Comparison of ENCODE assay signal across 19 cellular contexts in genomic region chr3:124591699-124592098, GRCh38.
A peak's percentile ranks its signal among the peaks of the same experiment; 100 is the strongest.
DNase-seq lines count a peak whose midpoint lies in the region; ATAC-seq, FAIRE-seq and TF ChIP-seq lines count a peak whose summit lies in the region.
"Had no signal": no experiment of that assay in that cellular context is flagged by ENCODE, and none has a peak within 500 bp of the region (broad histone marks: within the 10 kb centered on the region; RNA-seq: fewer than 3 reads in every experiment).

No MANE protein-coding gene starts in this region.

- H3K9me3 ChIP-seq in right lobe of liver (no peaks in the 10 kb centered on the region), HepG2 (ENCODE audit: low read length) (no peaks in the 10 kb centered on the region), hepatocyte (ENCODE audit: low read depth) (no peaks in the 10 kb centered on the region)
- H3K9me3 ChIP-seq: A549, BLaER1 had no signal

- no peak for TF ChIP-seq CTCF in right lobe of liver (IDR thresholded peaks at IDR 0.05)
- no peak for TF ChIP-seq CTCF in HepG2 (CRISPR knock-in tag; IDR thresholded peaks at IDR 0.05)
- no peak for TF ChIP-seq CTCF in hepatocyte (IDR thresholded peaks at IDR 0.05; ENCODE audit: poor library complexity)
- TF ChIP-seq CTCF in dorsolateral prefrontal cortex (IDR thresholded peaks at IDR 0.05 in 54 of 56, conservative IDR thresholded peaks at IDR 0.05 in 2 of 56; ENCODE audit: low read depth in 1 of 56, partially characterized antibody in 56 of 56) = no peak

- 36% methylated on average over 2 of the region's 2 CpGs for WGBS in right lobe of liver (ENCODE audit: insufficient coverage, low coverage, low lambda C conversion rate, missing lambda C conversion rate)
- 94% methylated on average over 2 of the region's 2 CpGs for WGBS in HepG2 (ENCODE audit: low lambda C conversion rate)
- 81% methylated on average over 2 of the region's 2 CpGs for WGBS in hepatocyte (ENCODE audit: low lambda C conversion rate, missing lambda C conversion rate)

- peaks cover 7 to 12% of the 10 kb centered on the region in 2 donors for H3K4me1 Mint-ChIP-seq in stimulated activated naive B cell treated with anti-CD40 and anti-IgM and Interleukin-4, amounts not matched to agents 10 μg/mL and 1 μg/mL and 100 μg/mL, for 72 hours
- H3K4me1 Mint-ChIP-seq: CD14-positive monocyte had no signal

- TF ChIP-seq EP300 in HepG2 (IDR thresholded peaks at IDR 0.05; ENCODE audit: low read depth in 2 of 2, low read length in 2 of 2) = no peak
- no peak for TF ChIP-seq EP300 in HepG2 (CRISPR knock-in tag; IDR thresholded peaks at IDR 0.05; ENCODE audit: borderline replicate concordance)

- in situ Hi-C loops in HepG2 (cut with HindIII; ENCODE audit: extremely low pct_ligation_motif_present, low pct_unique_long_range_greater_than_20kb) = no loop called here

- intact Hi-C loops in right lobe of liver (cut with DNase I) = no loop called here
- intact Hi-C loops in HepG2 (cut with micrococcal nuclease; ENCODE audit: unreplicated experiment) = no loop called here
- intact Hi-C loops in dorsolateral prefrontal cortex (cut with DNase I) = no loop called here

- TF ChIP-seq POLR2A in right lobe of liver (IDR thresholded peaks at IDR 0.05) = no peak
- no peak for TF ChIP-seq POLR2A in HepG2 (IDR thresholded peaks at IDR 0.05; ENCODE audit: insufficient read depth in 1 of 2, low read depth in 2 of 2, low read length in 2 of 2)

- H3K9me3 Mint-ChIP-seq in stimulated activated naive B cell treated with anti-CD40 and anti-IgM and Interleukin-4, amounts not matched to agents 10 μg/mL and 1 μg/mL and 100 μg/mL, for 72 hours = no peaks in the 10 kb centered on the region
- H3K9me3 Mint-ChIP-seq: CD14-positive monocyte; CD4-positive, alpha-beta memory T cell; GM23338 had no signal

- H3K9ac ChIP-seq in HepG2 (ENCODE audit: insufficient read depth, low read depth, low read length) = no peak overlapping the region
- H3K9ac ChIP-seq: BLaER1 had no signal

- CTCF ChIA-PET in HepG2 (lab: Yijun Ruan, JAX; ENCODE audit: low intra/inter-chr PET ratio, low total read pairs) = no interaction called here

- H4K20me1 ChIP-seq in HepG2 (ENCODE audit: insufficient read depth, low read length) (no peaks in the 10 kb centered on the region), hepatocyte (ENCODE audit: insufficient read depth, poor library complexity, severe bottlenecking) (no peaks in the 10 kb centered on the region)
- H4K20me1 ChIP-seq: BLaER1 had no signal

- H3K4me1 ChIP-seq in right lobe of liver = peaks cover 0 to 29% (median 14%) of the 10 kb centered on the region in 4 donors
- H3K4me1 ChIP-seq in HepG2 (ENCODE audit: insufficient read depth, low read length) = peaks cover 44% of the 10 kb centered on the region
- H3K4me1 ChIP-seq in hepatocyte (ENCODE audit: insufficient read depth) = peaks cover 17% of the 10 kb centered on the region
- H3K4me1 ChIP-seq: A549, BLaER1 had no signal

- TF ChIP-seq RAD21 in HepG2 (CRISPR knock-in tag; IDR thresholded peaks at IDR 0.05) = no peak

- peak overlapping the region; percentile 2 to 85 (median 27) for H3K27ac ChIP-seq in right lobe of liver
- no peak overlapping the region for H3K27ac ChIP-seq in HepG2 (ENCODE audit: extremely low read length, insufficient read depth, low read length)
- H3K27ac ChIP-seq in hepatocyte = peak overlapping the region; percentile 79
- H3K27ac ChIP-seq in dorsolateral prefrontal cortex = no peak overlapping the region
- H3K27ac ChIP-seq: 22Rv1, A549, BLaER1 had no signal

- POLR2A ChIA-PET in HepG2 (lab: Yijun Ruan, JAX) = interaction anchor here (0.6 kb wide), 2 partner anchors 11 to 159 kb away, joined by 3 read pairs; no protein-coding TSS in a partner anchor

- FAIRE-seq in HepG2 (lab: Jason Lieb, UNC) = no peak
- FAIRE-seq: A549, GM18507, H54 had no signal

- H3K36me3 ChIP-seq in right lobe of liver (no peaks in the 10 kb centered on the region), HepG2 (replicated peaks in 1 of 2; ENCODE audit: control insufficient read depth in 1 of 2, insufficient read depth in 2 of 2, low read length in 2 of 2) (no peaks in the 10 kb centered on the region), hepatocyte (replicated peaks; ENCODE audit: insufficient read depth, low read depth) (no peaks in the 10 kb centered on the region)
- H3K36me3 ChIP-seq: BLaER1 had no signal

- BruUV-seq in HepG2 (replicated peaks; lab: Mats Ljungman, UMichigan) = no TSS peak

- DNase-seq in right lobe of liver (no peak), HepG2 (ENCODE audit: low spot score) (no peak), hepatocyte (ENCODE audit: low spot score) (no peak), NCI-H187 (lab: John Stamatoyannopoulos, UW) (no peak), dorsolateral prefrontal cortex (no peak)
- DNase-seq in stimulated activated naive B cell treated with anti-CD40 and anti-IgM and Interleukin-4, amounts not matched to agents 10 μg/mL and 1 μg/mL and 100 μg/mL, for 72 hours = no peak
- DNase-seq: AML-193; Calu3; CD4-positive, alpha-beta memory T cell; DMS79 treated with DMSO at 0.1 percent for 48 hours; HCEC 1CT had no signal

- no peaks in the 10 kb centered on the region for H3K27me3 ChIP-seq in right lobe of liver
- no peaks in the 10 kb centered on the region for H3K27me3 ChIP-seq in HepG2 (ENCODE audit: control insufficient read depth in 1 of 2, insufficient read depth in 2 of 2, low read length in 2 of 2)
- no peaks in the 10 kb centered on the region for H3K27me3 ChIP-seq in hepatocyte
- peaks cover 0 to under 1% (median 0%) of the 10 kb centered on the region in 45 donors for H3K27me3 ChIP-seq in dorsolateral prefrontal cortex

- no peaks in the 10 kb centered on the region for H3K9me2 ChIP-seq in hepatocyte (replicated peaks; ENCODE audit: insufficient read depth)

- peak overlapping the region; percentile 20 for H3K27ac Mint-ChIP-seq in stimulated activated naive B cell treated with anti-CD40 and anti-IgM and Interleukin-4, amounts not matched to agents 10 μg/mL and 1 μg/mL and 100 μg/mL, for 72 hours
- H3K27ac Mint-ChIP-seq: CD14-positive monocyte, GM23338 had no signal

- H3K79me2 ChIP-seq in HepG2 (ENCODE audit: insufficient read depth, low read length) = peaks cover 29% of the 10 kb centered on the region
- H3K79me2 ChIP-seq in hepatocyte = peaks cover 71% of the 10 kb centered on the region

- H2AFZ ChIP-seq in HepG2 (ENCODE audit: low read length) = no peak overlapping the region
- no peak overlapping the region for H2AFZ ChIP-seq in hepatocyte
- H2AFZ ChIP-seq: GM23338 had no signal

- no peak overlapping the region for H3K4me3 Mint-ChIP-seq in stimulated activated naive B cell treated with anti-CD40 and anti-IgM and Interleukin-4, amounts not matched to agents 10 μg/mL and 1 μg/mL and 100 μg/mL, for 72 hours
- H3K4me3 Mint-ChIP-seq: CD14-positive monocyte had no signal

- H3K4me2 ChIP-seq in HepG2 (ENCODE audit: low read depth, low read length) (no peak overlapping the region), hepatocyte (no peak overlapping the region)
- H3K4me2 ChIP-seq: A549, BLaER1 had no signal

- H3K4me3 ChIP-seq in right lobe of liver = no peak overlapping the region
- H3K4me3 ChIP-seq in HepG2 (replicated peaks in 1 of 3; ENCODE audit: insufficient read depth in 1 of 3, low read depth in 2 of 3, low read length in 3 of 3) = no peak overlapping the region
- H3K4me3 ChIP-seq in hepatocyte = no peak overlapping the region
- no peak overlapping the region for H3K4me3 ChIP-seq in dorsolateral prefrontal cortex
- H3K4me3 ChIP-seq: A549, BLaER1, GM23338 had no signal

- H3K36me3 Mint-ChIP-seq in stimulated activated naive B cell treated with anti-CD40 and anti-IgM and Interleukin-4, amounts not matched to agents 10 μg/mL and 1 μg/mL and 100 μg/mL, for 72 hours = no peaks in the 10 kb centered on the region
- H3K36me3 Mint-ChIP-seq: CD14-positive monocyte had no signal

- H3K27me3 Mint-ChIP-seq in stimulated activated naive B cell treated with anti-CD40 and anti-IgM and Interleukin-4, amounts not matched to agents 10 μg/mL and 1 μg/mL and 100 μg/mL, for 72 hours = peaks cover 38 to 54% of the 10 kb centered on the region in 2 donors

- no peak for ATAC-seq in right lobe of liver
- ATAC-seq in HepG2 = no peak
- no peak for ATAC-seq in stimulated activated naive B cell treated with anti-CD40 and anti-IgM and Interleukin-4, amounts not matched to agents 10 μg/mL and 1 μg/mL and 100 μg/mL, for 72 hours (replicated peaks)
- ATAC-seq in GM19351 (IDR thresholded peaks at IDR 0.05; ENCODE audit: unreplicated experiment) = no peak
- ATAC-seq: A549 had no signal

TF ChIP-seq in HepG2, 621 proteins besides CTCF, POLR2A, EP300 and RAD21:
- no peak for TF ChIP-seq GATAD1 (CRISPR knock-in tag; IDR thresholded peaks at IDR 0.05)
- no peak for TF ChIP-seq NBN (conservative IDR thresholded peaks at IDR 0.05)
- TF ChIP-seq ZNF33A (CRISPR knock-in tag; IDR thresholded peaks at IDR 0.05; ENCODE audit: borderline replicate concordance) = no peak
- TF ChIP-seq TARDBP (CRISPR knock-in tag; IDR thresholded peaks at IDR 0.05) = no peak
- TF ChIP-seq PCBP2 (optimal IDR thresholded peaks at IDR 0.05; ENCODE audit: low read depth, low read length, poor library complexity, severe bottlenecking) = no peak
- TF ChIP-seq ZNF326 (CRISPR knock-in tag; IDR thresholded peaks at IDR 0.05; ENCODE audit: borderline replicate concordance) = no peak
- TF ChIP-seq RELA (CRISPR knock-in tag; IDR thresholded peaks at IDR 0.05) = no peak
- TF ChIP-seq PTBP1 (IDR thresholded peaks at IDR 0.05; ENCODE audit: low read depth, low read length, poor library complexity, severe bottlenecking) = no peak
- TF ChIP-seq KLF9 (CRISPR knock-in tag; IDR thresholded peaks at IDR 0.05; ENCODE audit: low read depth) = no peak
- TF ChIP-seq RARA (CRISPR knock-in tag; IDR thresholded peaks at IDR 0.05) = no peak
- no peak for TF ChIP-seq NR2F6 (IDR thresholded peaks at IDR 0.05)
- TF ChIP-seq NR2F6 (CRISPR knock-in tag; IDR thresholded peaks at IDR 0.05) = no peak
- TF ChIP-seq HMGA1 (CRISPR knock-in tag; conservative IDR thresholded peaks at IDR 0.05) = no peak
- no peak for TF ChIP-seq ZNF652 (CRISPR knock-in tag; IDR thresholded peaks at IDR 0.05; ENCODE audit: borderline replicate concordance, low read depth)
- no peak for TF ChIP-seq ZNF572 (CRISPR knock-in tag; IDR thresholded peaks at IDR 0.05)
- no peak for TF ChIP-seq NRL (CRISPR knock-in tag; IDR thresholded peaks at IDR 0.05; ENCODE audit: borderline replicate concordance)
- no peak for TF ChIP-seq FOXK1 (CRISPR knock-in tag; IDR thresholded peaks at IDR 0.05; ENCODE audit: borderline replicate concordance, low read depth)
- TF ChIP-seq TEAD2 (CRISPR knock-in tag; IDR thresholded peaks at IDR 0.05) = no peak
TF ChIP-seq in HepG2: peak in this region for 0.

Comparison
In these comparisons a context has a peak if more than half of its experiments do, and no peak if none do; other contexts are left out.
1. H3K27ac ChIP-seq: peak in right lobe of liver (3 of 3) and hepatocyte (single experiment); none in HepG2 (single experiment) and dorsolateral prefrontal cortex (0 of 59).